5 cellular contexts compared by ENCODE assay signal in genomic region chr5:135093483-135093882, GRCh38. TPM values are rescaled to one million over a fixed set of nuclear protein-coding genes. Genes with fewer than 3 reads are reported as not detected.
"Had no signal": no experiment of that assay in that cellular context is flagged by ENCODE, and none has a peak within 500 bp of the region (broad histone marks: within the 10 kb centered on the region; RNA-seq: fewer than 3 reads in every experiment).

No MANE protein-coding gene starts in this region.

RNA-seq across cellular contexts. Expression of gene PITX1, which starts 59.5 kb away (rescaled TPM):
- total RNA-seq: GM23248, GM23338, H1, H7, H9 had no signal
- polyA plus RNA-seq: GM23248, GM23338 had no signal
